In genomic region chr3:45104715-45105711, GRCh38 we compare ENCODE assay signal across 13 cellular contexts. TPM values are rescaled to one million over a fixed set of nuclear protein-coding genes. Genes with fewer than 3 reads are reported as not detected.
DNase-seq lines count a peak whose midpoint lies in the region; ATAC-seq and TF ChIP-seq lines count a peak whose summit lies in the region.
"Had no signal": no experiment of that assay in that cellular context is flagged by ENCODE, and none has a peak within 500 bp of the region (broad histone marks: within the 10 kb centered on the region; RNA-seq: fewer than 3 reads in every experiment).

No MANE protein-coding gene starts in this region.

- no peaks in the 10 kb centered on the region for H3K27me3 ChIP-seq in fibroblast of lung (ENCODE audit: control insufficient read depth, insufficient read depth, low read length)
- H3K27me3 ChIP-seq: ascending aorta, neural progenitor cell had no signal

- in situ Hi-C loops in SK-MEL-5 (cut with HindIII; ENCODE audit: low pct_unique_long_range_greater_than_20kb, low sequenced_read_pairs), result no loop called here

- DNase-seq in A172 (ENCODE audit: low spot score) (peak; percentile 42), COLO668 (lab: John Stamatoyannopoulos, UW; ENCODE audit: unreplicated experiment) (peak; percentile 6), SK-MEL-5 (ENCODE audit: low read depth, low spot score) (peak; percentile 56), fibroblast of lung (ENCODE audit: low read depth in 2 of 2) (peak; percentile 71 to 77), D341Med (ENCODE audit: low spot score) (no peak), head of caudate nucleus (no peak)
- DNase-seq: Calu3, kidney, RPMI8226 had no signal

- H2AFZ ChIP-seq in fibroblast of lung (ENCODE audit: low read length), result no peak overlapping the region
- H2AFZ ChIP-seq: neural progenitor cell had no signal

- no peak overlapping the region for H3K9ac ChIP-seq in fibroblast of lung (ENCODE audit: insufficient read depth, low read length)
- H3K9ac ChIP-seq: neural progenitor cell had no signal

- H3K79me2 ChIP-seq in fibroblast of lung (ENCODE audit: control insufficient read depth, insufficient read depth, low read length), result no peaks in the 10 kb centered on the region

- no peaks in the 10 kb centered on the region for H3K9me3 ChIP-seq in fibroblast of lung (ENCODE audit: control insufficient read depth, insufficient read depth, low read depth, low read length)
- H3K9me3 ChIP-seq: ascending aorta had no signal

- peak overlapping the region; percentile 30 for H3K4me2 ChIP-seq in fibroblast of lung (ENCODE audit: extremely low read depth, insufficient read depth, low read length)
- H3K4me2 ChIP-seq: neural progenitor cell had no signal

- peaks cover 18% of the 10 kb centered on the region for H3K4me1 ChIP-seq in fibroblast of lung (ENCODE audit: control insufficient read depth, extremely low read depth, insufficient read depth, low read length)
- H3K4me1 ChIP-seq: ascending aorta, neural progenitor cell had no signal

- intact Hi-C loops in head of caudate nucleus (cut with DNase I), result no loop called here

- peaks cover 16% of the 10 kb centered on the region for H3K36me3 ChIP-seq in fibroblast of lung (ENCODE audit: control insufficient read depth, insufficient read depth, low read length)
- H3K36me3 ChIP-seq: ascending aorta, neural progenitor cell had no signal

- H3K4me3 ChIP-seq in fibroblast of lung (replicated peaks in 1 of 4; ENCODE audit: control extremely low read depth in 1 of 4, insufficient read depth in 1 of 4, low read depth in 3 of 4, low read length in 4 of 4), result no peak overlapping the region
- H3K4me3 ChIP-seq: ascending aorta, neural progenitor cell had no signal

- H4K20me1 ChIP-seq in fibroblast of lung (ENCODE audit: control insufficient read depth, extremely low read depth, insufficient read depth, low read length), result no peaks in the 10 kb centered on the region

- TF ChIP-seq CTCF in fibroblast of lung (conservative IDR thresholded peaks at IDR 0.05 in 1 of 2, IDR thresholded peaks at IDR 0.05 in 1 of 2; ENCODE audit: low read depth in 1 of 2, low read length in 2 of 2), result no peak

- peak overlapping the region; percentile 93 for H3K27ac ChIP-seq in fibroblast of lung (ENCODE audit: insufficient read depth, low read length)
- H3K27ac ChIP-seq: ascending aorta, neural progenitor cell had no signal

- ATAC-seq in HG02852 (IDR thresholded peaks at IDR 0.05; ENCODE audit: unreplicated experiment), result no peak
- no peak for ATAC-seq in HG02885 (IDR thresholded peaks at IDR 0.05; ENCODE audit: poor library complexity, unreplicated experiment)

RNA-seq across cellular contexts. Expression of gene CDCP1, which starts 41.2 kb away (rescaled TPM):
- total RNA-seq in A172 (2014; rRNA removed; shearing (Covaris generic)), result 0.29 and 0.78 TPM in 2 replicates
- not detected in 2 replicates for total RNA-seq in SK-MEL-5 (2014; rRNA removed; shearing (Covaris generic))
- 0.04 and 0.06 TPM in 2 replicates for polyA plus RNA-seq in SK-MEL-5 (2015; cell fraction: cytosol; rRNA removed)
- polyA plus RNA-seq in SK-MEL-5 (2015; cell fraction: nucleus; rRNA removed), result 0.03 and 0.04 TPM in 2 replicates
- total RNA-seq in fibroblast of lung, result 16.9 and 56.1 TPM in 2 replicates
- polyA plus RNA-seq in fibroblast of lung, result 25.6 and 59.1 TPM in 2 replicates
- polyA plus RNA-seq in fibroblast of lung (2012), result 23.2 and 42.4 TPM in 2 replicates
- polyA minus RNA-seq in fibroblast of lung (ENCODE audit: low replicate concordance), result 101 and 225 TPM in 2 replicates

Comparison
In these comparisons a context has a peak if more than half of its experiments do, and no peak if none do; other contexts are left out.
1. DNase-seq: peak in A172 (single experiment), COLO668 (single experiment), SK-MEL-5 (single experiment) and fibroblast of lung (2 of 2); none in D341Med (single experiment) and head of caudate nucleus (0 of 42).
2. RNA of gene CDCP1, which starts 41.2 kb away (total RNA-seq): 16.9 to 56.1 TPM in fibroblast of lung; 0.29 to 0.78 TPM in A172 and not detected in SK-MEL-5; every median in the first group is over 10 times any median in the second.